Comparison of ENCODE assay signal across 24 cellular contexts in genomic region chr12:43812042-43812441, GRCh38.
"Had no signal": no experiment of that assay in that cellular context is flagged by ENCODE, and none has a peak within 500 bp of the region (broad histone marks: within the 10 kb centered on the region; RNA-seq: fewer than 3 reads in every experiment).

No MANE protein-coding gene starts in this region.

- H3K9ac ChIP-seq: neural progenitor cell had no signal

- FAIRE-seq: endometrium had no signal

- H3K27me3 ChIP-seq: body of pancreas, neural progenitor cell, sigmoid colon, upper lobe of left lung had no signal

- H3K27ac ChIP-seq: body of pancreas, heart right ventricle, neural progenitor cell, sigmoid colon, spleen, thoracic aorta, upper lobe of left lung, VCaP had no signal

- H2AFZ ChIP-seq: neural progenitor cell had no signal

- H3K4me2 ChIP-seq: neural progenitor cell had no signal

- H3K4me3 ChIP-seq: body of pancreas, heart right ventricle, lung, neural progenitor cell, sigmoid colon, spleen, thoracic aorta, upper lobe of left lung had no signal

- DNase-seq: activated CD4-positive, alpha-beta memory T cell treated with anti-CD3 and anti-CD28 coated beads, Interleukin-2, amount 10 ng/mL, durations not matched to agents 7 days and 5 days; activated CD4-positive, alpha-beta T cell treated with anti-CD3 and anti-CD28 coated beads, Interleukin-2, amount 10 ng/mL, durations not matched to agents 24 days and 14 days; activated effector memory CD4-positive, alpha-beta T cell treated with anti-CD3 and anti-CD28 coated beads, Interleukin-2, amount 50 U/mL, for 16 hours; activated naive CD4-positive, alpha-beta T cell treated with anti-CD3 and anti-CD28 coated beads, Interleukin-2, amount 10 ng/mL, durations not matched to agents 7 days and 5 days; activated T-cell treated with anti-CD3 and anti-CD28 coated beads, Interleukin-2, amount 50 U/mL, for 72 hours; anterior cingulate cortex; body of pancreas; caudate nucleus; effector CD4-positive, alpha-beta T cell; heart right ventricle; naive thymus-derived CD8-positive, alpha-beta T cell; posterior cingulate gyrus; sigmoid colon; spleen; stimulated activated CD4-positive, alpha-beta T cell treated with anti-CD3 and anti-CD28 coated beads, Interleukin-4, amount 100 ng/mL, for 1 hour; stimulated activated naive CD4-positive, alpha-beta T cell; upper lobe of left lung had no signal

- H3K9me3 ChIP-seq: body of pancreas, heart right ventricle, sigmoid colon, spleen, thoracic aorta, upper lobe of left lung had no signal

- H3K36me3 ChIP-seq: heart right ventricle, neural progenitor cell, sigmoid colon, spleen, thoracic aorta, upper lobe of left lung had no signal

- H3K4me1 ChIP-seq: neural progenitor cell had no signal

- ATAC-seq: activated CD4-positive, CD25-positive, alpha-beta regulatory T cell treated with anti-CD3 and anti-CD28 coated beads, Interleukin-2, amount 50 U/mL, for 24 hours; activated T-cell treated with anti-CD3 and anti-CD28 coated beads, Interleukin-2, amount 50 U/mL, for 72 hours; body of pancreas; heart right ventricle; left lobe of liver; naive thymus-derived CD8-positive, alpha-beta T cell had no signal
